In genomic region chr7:116957874-116958273, GRCh38 we compare ENCODE assay signal across 15 cellular contexts. TPM values are rescaled to one million over a fixed set of nuclear protein-coding genes. Genes with fewer than 3 reads are reported as not detected.
DNase-seq lines count a peak whose midpoint lies in the region; ATAC-seq, FAIRE-seq and TF ChIP-seq lines count a peak whose summit lies in the region.
"Had no signal": no experiment of that assay in that cellular context is flagged by ENCODE, and none has a peak within 500 bp of the region (broad histone marks: within the 10 kb centered on the region; RNA-seq: fewer than 3 reads in every experiment).

No MANE protein-coding gene starts in this region.

- no peak for TF ChIP-seq EP300 in GM12878 (IDR thresholded peaks at IDR 0.05; ENCODE audit: borderline replicate concordance in 1 of 2, control insufficient read depth in 1 of 2, low read depth in 2 of 2, low read length in 2 of 2)

- H3K4me3 Mint-ChIP-seq in activated T-cell treated with anti-CD3 and anti-CD28 coated beads, Interleukin-2, amount 50 U/mL, for 72 hours, result no peak overlapping the region
- no peak overlapping the region for H3K4me3 Mint-ChIP-seq in MCF 10A (ENCODE audit: unreplicated experiment)
- H3K4me3 Mint-ChIP-seq: effector memory CD8-positive, alpha-beta T cell had no signal

- SMC1A ChIA-PET in GM12878 (lab: Charles Lee; ENCODE audit: uncharacterized antibody, unreplicated experiment), result interaction anchor here (0.7 to 4.9 kb wide), 12 partner anchors 8 to 174 kb away, joined by 3 to 64 read pairs (median 8); no protein-coding TSS in a partner anchor

- no peak for TF ChIP-seq RAD21 in GM12878 (IDR thresholded peaks at IDR 0.05; ENCODE audit: insufficient read depth, low read depth, low read length)

- H3K27ac ChIP-seq in GM12878 (ENCODE audit: control insufficient read depth, insufficient read depth), result peak overlapping the region; percentile 52; the same call in 1 of the 2 replicates
- H3K27ac ChIP-seq: GM23248 had no signal

- H3K27ac Mint-ChIP-seq in activated T-cell treated with anti-CD3 and anti-CD28 coated beads, Interleukin-2, amount 50 U/mL, for 72 hours, result no peak overlapping the region
- H3K27ac Mint-ChIP-seq in MCF 10A (ENCODE audit: low read depth, unreplicated experiment), result no peak overlapping the region
- H3K27ac Mint-ChIP-seq: effector memory CD8-positive, alpha-beta T cell had no signal

- CTCF ChIA-PET in GM12878 (lab: Yijun Ruan, JAX), result interaction anchor here (1.0 to 4.7 kb wide), 9 partner anchors 14 to 169 kb away, joined by 3 to 70 read pairs (median 6); no protein-coding TSS in a partner anchor
- CTCF ChIA-PET in MCF 10A (lab: Yijun Ruan, JAX), result interaction anchor here (0.6 to 2.2 kb wide), 5 partner anchors 8 to 169 kb away, joined by 3 to 7 read pairs (median 4); no protein-coding TSS in a partner anchor

- H3K27me3 ChIP-seq in GM12878 (replicated peaks in 1 of 2; ENCODE audit: control insufficient read depth in 2 of 2, insufficient read depth in 2 of 2, low read length in 1 of 2), result no peaks in the 10 kb centered on the region

- H3K4me1 Mint-ChIP-seq in activated T-cell treated with anti-CD3 and anti-CD28 coated beads, Interleukin-2, amount 50 U/mL, for 72 hours (ENCODE audit: low read depth), result peaks cover 25% of the 10 kb centered on the region
- peaks cover 21% of the 10 kb centered on the region for H3K4me1 Mint-ChIP-seq in MCF 10A (ENCODE audit: insufficient read depth, unreplicated experiment)

- ATAC-seq in GM18520 (IDR thresholded peaks at IDR 0.05; ENCODE audit: unreplicated experiment) (peak; percentile 17), GM21447 (IDR thresholded peaks at IDR 0.05; ENCODE audit: unreplicated experiment) (peak; percentile 37), HG03095 (IDR thresholded peaks at IDR 0.05; ENCODE audit: unreplicated experiment) (peak; percentile 33), GM12878 (peak; percentile 46)
- ATAC-seq in activated T-cell treated with anti-CD3 and anti-CD28 coated beads, Interleukin-2, amount 50 U/mL, for 72 hours (replicated peaks in 1 of 2), result no peak
- ATAC-seq: effector memory CD8-positive, alpha-beta T cell had no signal

- H3K36me3 Mint-ChIP-seq in activated T-cell treated with anti-CD3 and anti-CD28 coated beads, Interleukin-2, amount 50 U/mL, for 72 hours (ENCODE audit: insufficient read depth in 2 of 2), result peaks cover 0 to 6% of the 10 kb centered on the region in 2 donors
- H3K36me3 Mint-ChIP-seq in MCF 10A (ENCODE audit: insufficient read depth, unreplicated experiment), result peaks cover 6% of the 10 kb centered on the region

- peaks cover 27% of the 10 kb centered on the region for H3K4me1 ChIP-seq in GM12878 (ENCODE audit: control insufficient read depth, insufficient read depth, low read length)

- no peak for TF ChIP-seq CTCF in GM12878 (IDR thresholded peaks at IDR 0.05 in 2 of 3, conservative IDR thresholded peaks at IDR 0.05 in 1 of 3; ENCODE audit: control insufficient read depth in 2 of 3, extremely low read depth in 1 of 3, insufficient read depth in 1 of 3, low read depth in 3 of 3, low read length in 3 of 3)
- TF ChIP-seq CTCF in D721Med (IDR thresholded peaks at IDR 0.05; ENCODE audit: insufficient read depth, missing control alignments), result no peak
- no peak for TF ChIP-seq CTCF in MCF 10A (IDR thresholded peaks at IDR 0.05; ENCODE audit: unreplicated experiment)

- peak; percentile 47 for FAIRE-seq in GM12878 (lab: Jason Lieb, UNC)
- FAIRE-seq in D721Med (lab: Jason Lieb, UNC), result no peak

- H3K9me3 ChIP-seq in GM12878 (replicated peaks; ENCODE audit: control insufficient read depth, insufficient read depth, low read length), result peaks cover 2% of the 10 kb centered on the region; the same call in 2 of the 3 replicates

- WGBS in GM12878 (ENCODE audit: insufficient coverage, insufficient replicate concordance, low lambda C conversion rate, missing lambda C conversion rate), result 0% methylated on average over 2 of the region's 2 CpGs

- H3K27me3 Mint-ChIP-seq in activated T-cell treated with anti-CD3 and anti-CD28 coated beads, Interleukin-2, amount 50 U/mL, for 72 hours (ENCODE audit: low read depth), result peaks cover 9% of the 10 kb centered on the region
- H3K27me3 Mint-ChIP-seq in MCF 10A (ENCODE audit: insufficient read depth, unreplicated experiment), result no peaks in the 10 kb centered on the region
- H3K27me3 Mint-ChIP-seq: effector memory CD8-positive, alpha-beta T cell had no signal

- no TSS peak for BruUV-seq in GM12878 (replicated peaks; lab: Mats Ljungman, UMichigan)
- BruUV-seq in MCF 10A (replicated peaks; lab: Mats Ljungman, UMichigan), result no TSS peak

- POLR2A ChIA-PET in GM12878 (lab: Charles Lee), result interaction anchor here (0.6 to 2.8 kb wide), 16 partner anchors 9 to 700 kb away, joined by 3 to 31 read pairs (median 5); no protein-coding TSS in a partner anchor
- POLR2A ChIA-PET in MCF 10A (lab: Yijun Ruan, JAX), result no interaction called here

- DNase-seq in GM12878 (ENCODE audit: low read depth, low spot score) (no peak), D721Med (ENCODE audit: insufficient read length, low spot score) (no peak), NCI-H2029 (lab: John Stamatoyannopoulos, UW) (no peak), MCF 10A (ENCODE audit: unreplicated experiment) (no peak)
- no peak for DNase-seq in activated T-cell treated with anti-CD3 and anti-CD28 coated beads, Interleukin-2, amount 50 U/mL, for 72 hours
- DNase-seq: activated CD4-positive, alpha-beta T cell treated with anti-CD3 and anti-CD28 coated beads for 1 hour; C1 segment of cervical spinal cord; effector memory CD8-positive, alpha-beta T cell; glutamatergic neuron; GM23248; NCI-H1436 treated with DMSO at 0.1 percent for 48 hours had no signal

- H3K36me3 ChIP-seq in GM12878 (ENCODE audit: control insufficient read depth in 2 of 2, insufficient read depth in 2 of 2, low read length in 1 of 2), result no peaks in the 10 kb centered on the region

- H4K20me1 ChIP-seq in GM12878 (ENCODE audit: control insufficient read depth, insufficient read depth), result no peaks in the 10 kb centered on the region

- no peak overlapping the region for H2AFZ ChIP-seq in GM12878 (ENCODE audit: control insufficient read depth, low read depth, low read length)
- H2AFZ ChIP-seq: GM23248 had no signal

- RAD21 ChIA-PET in GM12878 (lab: Charles Lee; ENCODE audit: unreplicated experiment), result interaction anchor here (0.7 to 4.3 kb wide), 10 partner anchors 9 to 159 kb away, joined by 3 to 22 read pairs (median 6); no protein-coding TSS in a partner anchor

- H3K4me2 ChIP-seq in GM12878 (ENCODE audit: control insufficient read depth, insufficient read depth), result peak overlapping the region; percentile 61

- H3K9ac ChIP-seq in GM12878 (ENCODE audit: control insufficient read depth, insufficient read depth, low read length), result no peak overlapping the region
- H3K9ac ChIP-seq: GM23248 had no signal

- H3K4me3 ChIP-seq in GM12878, result peak overlapping the region; percentile 46; the same call in 1 of the 2 replicates
- H3K4me3 ChIP-seq: GM23248 had no signal

- H3K79me2 ChIP-seq in GM12878 (ENCODE audit: control insufficient read depth, insufficient read depth, low read length), result peaks cover 90% of the 10 kb centered on the region

- no peak for TF ChIP-seq POLR2A in GM12878 (IDR thresholded peaks at IDR 0.05; ENCODE audit: low read depth, low read length)

- in situ Hi-C loops in GM12878 (cut with MboI), result no loop called here

- H3K9me3 Mint-ChIP-seq in activated T-cell treated with anti-CD3 and anti-CD28 coated beads, Interleukin-2, amount 50 U/mL, for 72 hours, result peaks cover 0 to 3% of the 10 kb centered on the region in 2 donors
- H3K9me3 Mint-ChIP-seq in MCF 10A (ENCODE audit: unreplicated experiment), result peaks cover 8% of the 10 kb centered on the region
- H3K9me3 Mint-ChIP-seq: effector memory CD8-positive, alpha-beta T cell; neural crest cell had no signal

- intact Hi-C loops in GM12878 (cut with micrococcal nuclease; ENCODE audit: unreplicated experiment) (loop anchor here (2.0 kb wide), 1 partner anchor 53 kb away; no protein-coding TSS in a partner anchor), MCF 10A (cut with micrococcal nuclease) (no loop called here)

TF ChIP-seq in GM12878, 131 proteins besides CTCF, POLR2A, EP300 and RAD21 (continues in another document):
- no peak for TF ChIP-seq POLR2AphosphoS2 (IDR thresholded peaks at IDR 0.05; ENCODE audit: low read depth, low read length)
- TF ChIP-seq RUNX3 (IDR thresholded peaks at IDR 0.05; ENCODE audit: low read length), result peak; percentile 17; the same call in 1 of the 2 replicates
- TF ChIP-seq NFXL1 (IDR thresholded peaks at IDR 0.05; ENCODE audit: borderline replicate concordance), result no peak
- TF ChIP-seq ESRRA (IDR thresholded peaks at IDR 0.05; ENCODE audit: low read length), result no peak
- TF ChIP-seq ZNF622 (IDR thresholded peaks at IDR 0.05), result no peak
- peak; percentile 33; the same call in 1 of the 2 replicates for TF ChIP-seq ZNF384 (IDR thresholded peaks at IDR 0.05; ENCODE audit: borderline replicate concordance, low read depth, low read length)
- no peak for TF ChIP-seq SRF (IDR thresholded peaks at IDR 0.05; ENCODE audit: low read depth in 2 of 2, low read length in 2 of 2)
- no peak for TF ChIP-seq JUND (IDR thresholded peaks at IDR 0.05; ENCODE audit: low read depth, low read length)
- TF ChIP-seq SREBF1 (IDR thresholded peaks at IDR 0.05; ENCODE audit: low read length), result no peak
- TF ChIP-seq GABPA (IDR thresholded peaks at IDR 0.05; ENCODE audit: low read depth), result 0 out of 2 replicates have a peak, but pooled peaks have one; percentile 13
- TF ChIP-seq NR2F1 (conservative IDR thresholded peaks at IDR 0.05), result no peak

RNA-seq across cellular contexts. Expression of gene ST7, which starts 4.6 kb away (rescaled TPM):
- total RNA-seq in GM12878 (2013; cell fraction: nucleolus; rRNA removed), result 157 and 175 TPM in 2 replicates
- total RNA-seq in GM12878 (2014; rRNA removed), result 62.1 and 74.9 TPM in 2 replicates
- total RNA-seq in GM12878 (2014; rRNA removed; fragmentation: Illumina TruSeq; extraction: Trizol), result 27.5 and 27.7 TPM in 2 replicates
- 46.0 and 46.9 TPM in 2 replicates for total RNA-seq in GM12878 (2021)
- 34.6 TPM for polyA plus RNA-seq in GM12878 (2011; ENCODE audit: low read depth)
- polyA plus RNA-seq in GM12878 (2011; rRNA removed), result 66.9 and 76.2 TPM in 2 replicates
- polyA plus RNA-seq in GM12878 (2011; cell fraction: cytosol; rRNA removed), result 43.6 and 50.4 TPM in 2 replicates
- 43.1 and 57.6 TPM in 2 replicates for polyA plus RNA-seq in GM12878 (2011; cell fraction: nucleus; rRNA removed)
- polyA plus RNA-seq in GM12878 (2012), result 36.7 and 47.4 TPM in 2 replicates
- 76.4 and 90.7 TPM in 2 replicates for polyA plus RNA-seq in GM12878 (2014; fragmentation: Illumina TruSeq; extraction: Trizol)
- polyA plus RNA-seq in GM12878 (2014; fragmentation: Nextera tagmentation; extraction: Ambion mirVana), result 10 to 100 TPM; 49.9 to 50.5 TPM
- 56.6 and 63.9 TPM in 2 replicates for polyA plus RNA-seq in GM12878 (2014; rRNA removed)
- 10 to 100 TPM; 48.9 to 56.7 TPM for polyA plus RNA-seq in GM12878 (2016; fragmentation: Nextera tagmentation; extraction: Ambion mirVana)
- polyA minus RNA-seq in GM12878 (2011; rRNA and poly(A)+ RNA removed), result 74.1 and 76.4 TPM in 2 replicates
- polyA minus RNA-seq in GM12878 (2011; cell fraction: cytosol; rRNA and poly(A)+ RNA removed), result 24.3 and 26.6 TPM in 2 replicates
- 91.3 and 97.8 TPM in 2 replicates for polyA minus RNA-seq in GM12878 (2011; cell fraction: nucleus; rRNA and poly(A)+ RNA removed)
- 1 to 10 TPM; 6.2 to 7.2 TPM for total RNA-seq in activated T-cell treated with anti-CD3 and anti-CD28 coated beads, Interleukin-2, amount 50 U/mL, for 72 hours
- 14.8 and 18.5 TPM in 2 replicates for total RNA-seq in MCF 10A (2022)

Comparison
In these comparisons a context has a peak if more than half of its experiments do, and no peak if none do; other contexts are left out.
1. ATAC-seq: peak in GM18520 (single experiment), GM21447 (single experiment), HG03095 (single experiment) and GM12878 (single experiment); none in activated T-cell treated with anti-CD3 and anti-CD28 coated beads, Interleukin-2, amount 50 U/mL, for 72 hours (0 of 2).